Comparison of ENCODE assay signal across 25 cellular contexts in the genomic region with DNA sequence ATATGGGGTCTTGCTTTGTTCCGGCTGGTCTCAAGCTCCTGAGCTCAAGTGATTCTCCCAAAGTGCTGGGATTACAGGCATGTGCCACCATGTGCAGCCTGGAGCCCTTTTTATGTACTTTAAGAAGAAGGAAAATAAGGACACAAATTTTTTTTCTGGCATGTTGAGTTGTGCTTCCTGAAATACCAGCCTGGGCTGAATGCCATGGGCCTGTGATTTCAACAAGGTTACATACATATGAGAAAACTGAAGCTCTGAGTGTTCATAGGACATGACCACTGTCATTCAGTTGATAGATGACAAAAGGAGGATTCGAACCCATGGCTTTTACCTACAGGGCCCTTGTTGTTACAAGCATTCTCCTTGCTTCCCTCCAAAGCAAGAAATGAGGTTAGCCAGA. TPM values are rescaled to one million over a fixed set of nuclear protein-coding genes. Genes with fewer than 3 reads are reported as not detected.
DNase-seq lines count a peak whose midpoint lies in the region; ATAC-seq and TF ChIP-seq lines count a peak whose summit lies in the region.
"Had no signal": no experiment of that assay in that cellular context is flagged by ENCODE, and none has a peak within 500 bp of the region (broad histone marks: within the 10 kb centered on the region; RNA-seq: fewer than 3 reads in every experiment).

No MANE protein-coding gene starts in this region.

- WGBS in hepatocyte (ENCODE audit: low lambda C conversion rate, missing lambda C conversion rate), result 91% methylated on average over 2 of the region's 2 CpGs

- H3K4me3 ChIP-seq in LNCaP clone FGC (ENCODE audit: low read depth, low read length), result no peak overlapping the region
- H3K4me3 ChIP-seq in epithelial cell of esophagus (ENCODE audit: low read length), result no peak overlapping the region
- no peak overlapping the region for H3K4me3 ChIP-seq in foreskin fibroblast (ENCODE audit: low read depth in 1 of 2, low read length in 2 of 2)
- H3K4me3 ChIP-seq in hepatocyte, result no peak overlapping the region
- H3K4me3 ChIP-seq: A549, MG63, PC-9, SJCRH30 had no signal

- no peaks in the 10 kb centered on the region for H3K36me3 ChIP-seq in hepatocyte (replicated peaks; ENCODE audit: insufficient read depth, low read depth)
- H3K36me3 ChIP-seq: MG63, SJCRH30 had no signal

- no peak overlapping the region for H3K4me2 ChIP-seq in hepatocyte
- H3K4me2 ChIP-seq: A549, PC-9 had no signal

- no peaks in the 10 kb centered on the region for H3K9me2 ChIP-seq in hepatocyte (replicated peaks; ENCODE audit: insufficient read depth)

- DNase-seq in LNCaP clone FGC (ENCODE audit: low read depth), result peak; percentile 84
- peak; percentile 42 for DNase-seq in epithelial cell of esophagus (ENCODE audit: low read depth)
- DNase-seq in foreskin fibroblast, result peak; percentile 12 to 53
- DNase-seq in stromal cell of bone marrow (ENCODE audit: low read depth), result peak; percentile 7
- DNase-seq in hepatocyte (ENCODE audit: low spot score), result no peak
- DNase-seq: CD8-positive, alpha-beta memory T cell; DMS 273 treated with DMSO at 0.1 percent for 48 hours; DMS79; GF-D8; H7; KBM-7; MG63; NCI-H1105 treated with DMSO at 0.1 percent for 48 hours; NCI-H2029; NCI-H446 treated with DMSO at 0.1 percent for 48 hours; NCI-H526; PC-9; SJCRH30 had no signal

- H4K20me1 ChIP-seq in hepatocyte (ENCODE audit: insufficient read depth, poor library complexity, severe bottlenecking), result no peaks in the 10 kb centered on the region

- H3K27ac ChIP-seq in hepatocyte, result no peak overlapping the region
- H3K27ac ChIP-seq: A549, PC-9, SJCRH30 had no signal

- H2AFZ ChIP-seq in hepatocyte, result no peak overlapping the region
- H2AFZ ChIP-seq: PC-9 had no signal

- H3K4me1 ChIP-seq in hepatocyte (ENCODE audit: insufficient read depth), result no peaks in the 10 kb centered on the region
- H3K4me1 ChIP-seq: A549, SJCRH30 had no signal

- no peaks in the 10 kb centered on the region for H3K27me3 ChIP-seq in hepatocyte
- H3K27me3 ChIP-seq: MG63, SJCRH30 had no signal

- H3K9me3 ChIP-seq in hepatocyte (ENCODE audit: low read depth), result no peaks in the 10 kb centered on the region
- H3K9me3 ChIP-seq: A549, MG63, SJCRH30 had no signal

- no peaks in the 10 kb centered on the region for H3K79me2 ChIP-seq in hepatocyte

- TF ChIP-seq CTCF in LNCaP clone FGC (IDR thresholded peaks at IDR 0.05; ENCODE audit: control insufficient read depth, extremely low read depth, insufficient read depth) (no peak), epithelial cell of esophagus (IDR thresholded peaks at IDR 0.05; ENCODE audit: insufficient read depth, low read depth, low read length, missing control alignments) (no peak), foreskin fibroblast (IDR thresholded peaks at IDR 0.05; ENCODE audit: low read depth, low read length) (no peak), hepatocyte (IDR thresholded peaks at IDR 0.05; ENCODE audit: poor library complexity) (no peak)

- ATAC-seq in GM21786 (IDR thresholded peaks at IDR 0.05; ENCODE audit: unreplicated experiment) (no peak), HG02970 (IDR thresholded peaks at IDR 0.05; ENCODE audit: low FRiP score, unreplicated experiment) (no peak)
- ATAC-seq: A549, Right ventricle myocardium inferior, SK-N-SH treated with all-trans-retinoic acid at 6 μM for 48 hours had no signal

RNA-seq across cellular contexts. Expression of a gene that starts 36.1 kb away (rescaled TPM):
- total RNA-seq in hepatocyte, result 0.24 TPM in 1 of 2 replicates, not detected in the other
- 0.10 and 0.94 TPM in 2 replicates for polyA plus RNA-seq in hepatocyte
- total RNA-seq: B cell; CD8-positive, alpha-beta memory T cell; RPMI7951; SJCRH30 had no signal
